1 cellular context compared by ENCODE assay signal in genomic region chr12:2877959-2878732, GRCh38.
TF ChIP-seq lines count a peak whose summit lies in the region.

No MANE protein-coding gene starts in this region.

TF ChIP-seq in HCT116, 20 proteins besides CTCF, POLR2A, EP300 and RAD21 (continued from another document):
- TF ChIP-seq ZBTB33 (IDR thresholded peaks at IDR 0.05; ENCODE audit: extremely low read depth, insufficient replicate concordance, low read length) = no peak
- no peak for TF ChIP-seq YY1 (IDR thresholded peaks at IDR 0.05; ENCODE audit: extremely low read depth, insufficient replicate concordance, low read depth, low read length)
- no peak for TF ChIP-seq EZH2 (IDR thresholded peaks at IDR 0.05)
- TF ChIP-seq JUND (IDR thresholded peaks at IDR 0.05) = no peak
